Comparison of ENCODE assay signal across 1 cellular context in genomic region chr11:61254403-61255025, GRCh38.
TF ChIP-seq lines count a peak whose summit lies in the region.

No MANE protein-coding gene starts in this region.

TF ChIP-seq in GM12878, 131 proteins besides CTCF, POLR2A, EP300 and RAD21:
- TF ChIP-seq ETV6 (conservative IDR thresholded peaks at IDR 0.05 in 1 of 2, IDR thresholded peaks at IDR 0.05 in 1 of 2; ENCODE audit: borderline replicate concordance in 1 of 2, low read depth in 1 of 2) (no peak), REST (IDR thresholded peaks at IDR 0.05; ENCODE audit: low read depth, low read length) (no peak), HDAC6 (IDR thresholded peaks at IDR 0.05; ENCODE audit: unreplicated experiment) (no peak), MEF2A (IDR thresholded peaks at IDR 0.05; ENCODE audit: insufficient read depth, low read depth, low read length) (no peak), CBFB (IDR thresholded peaks at IDR 0.05; ENCODE audit: low read depth) (no peak), BACH1 (IDR thresholded peaks at IDR 0.05; ENCODE audit: borderline replicate concordance) (no peak), YY1 (IDR thresholded peaks at IDR 0.05; ENCODE audit: low read depth, low read length) (0 out of 2 replicates have a peak, but pooled peaks have one; percentile 15), FOXK2 (IDR thresholded peaks at IDR 0.05) (no peak), NR2C1 (IDR thresholded peaks at IDR 0.05) (no peak), WRNIP1 (IDR thresholded peaks at IDR 0.05; ENCODE audit: borderline replicate concordance, low read depth, low read length) (0 out of 2 replicates have a peak, but pooled peaks have one; percentile 80), PBX3 (IDR thresholded peaks at IDR 0.05; ENCODE audit: insufficient replicate concordance, low read depth, low read length) (no peak), NKRF (conservative IDR thresholded peaks at IDR 0.05) (no peak), RCOR1 (conservative IDR thresholded peaks at IDR 0.05; ENCODE audit: low read depth, low read length) (no peak), ZBED1 (IDR thresholded peaks at IDR 0.05; ENCODE audit: borderline replicate concordance) (no peak), ZNF384 (IDR thresholded peaks at IDR 0.05; ENCODE audit: borderline replicate concordance, low read depth, low read length) (no peak), NFXL1 (IDR thresholded peaks at IDR 0.05; ENCODE audit: borderline replicate concordance) (no peak), SMC3 (IDR thresholded peaks at IDR 0.05; ENCODE audit: borderline replicate concordance, low read length) (peak; percentile 79), PRDM15 (CRISPR knock-in tag; IDR thresholded peaks at IDR 0.05) (no peak), ZNF24 (IDR thresholded peaks at IDR 0.05) (no peak), ATF2 (IDR thresholded peaks at IDR 0.05; ENCODE audit: low read length) (no peak), E2F4 (IDR thresholded peaks at IDR 0.05; ENCODE audit: low read depth, low read length) (no peak), CUX1 (IDR thresholded peaks at IDR 0.05; ENCODE audit: insufficient replicate concordance, low read depth, low read length) (no peak), SMARCA5 (IDR thresholded peaks at IDR 0.05) (peak; percentile 66; the same call in 1 of the 2 replicates), RB1 (IDR thresholded peaks at IDR 0.05; ENCODE audit: borderline replicate concordance) (peak; percentile 23; the same call in 1 of the 2 replicates), CEBPZ (IDR thresholded peaks at IDR 0.05; ENCODE audit: low read depth, low read length) (no peak), POU2F2 (IDR thresholded peaks at IDR 0.05; ENCODE audit: borderline replicate concordance, low read depth, low read length) (no peak), PKNOX1 (IDR thresholded peaks at IDR 0.05) (no peak)
